ENCODE assay signal across 14 cellular contexts in genomic region chr7:2384354-2385243, GRCh38. TPM values are rescaled to one million over a fixed set of nuclear protein-coding genes. Genes with fewer than 3 reads are reported as not detected.
DNase-seq lines count a peak whose midpoint lies in the region; ATAC-seq and TF ChIP-seq lines count a peak whose summit lies in the region.
"Had no signal": no experiment of that assay in that cellular context is flagged by ENCODE, and none has a peak within 500 bp of the region (broad histone marks: within the 10 kb centered on the region; RNA-seq: fewer than 3 reads in every experiment).

No MANE protein-coding gene starts in this region.

- H3K9me3 ChIP-seq in Panc1 (ENCODE audit: control insufficient read depth, insufficient read depth, low read depth, low read length) (no peaks in the 10 kb centered on the region), MM.1S (replicated peaks; ENCODE audit: insufficient read depth, low read length) (no peaks in the 10 kb centered on the region), prostate gland (no peaks in the 10 kb centered on the region)
- H3K9me3 ChIP-seq: tibial nerve had no signal

- H3K79me2 ChIP-seq in MM.1S (ENCODE audit: low read length) = peaks cover 2% of the 10 kb centered on the region; the same call in 1 of the 2 replicates
- H3K79me2 ChIP-seq: parathyroid adenoma had no signal

- H3K36me3 ChIP-seq in Panc1 (ENCODE audit: control insufficient read depth, insufficient read depth, low read length) (peaks cover 5% of the 10 kb centered on the region; the same call in 1 of the 2 replicates), MM.1S (replicated peaks; ENCODE audit: insufficient read depth, low read length) (peaks cover 7% of the 10 kb centered on the region; the same call in 1 of the 2 replicates), prostate gland (peaks cover 0 to 2% of the 10 kb centered on the region in 2 donors)

- H3K27ac Mint-ChIP-seq in activated naive CD8-positive, alpha-beta T cell treated with anti-CD3 and anti-CD28 coated beads, Interleukin-2, amount 10 ng/mL, durations not matched to agents 7 days and 5 days = peak overlapping the region; percentile 38
- H3K27ac Mint-ChIP-seq in activated naive CD8-positive, alpha-beta T cell treated with anti-CD3 and anti-CD28 coated beads, Interleukin-2, amount 50 U/mL, for 24 hours = no peak overlapping the region
- H3K27ac Mint-ChIP-seq: activated naive CD8-positive, alpha-beta T cell had no signal

- no peak overlapping the region for H2AFZ ChIP-seq in MM.1S (ENCODE audit: low read length)
- H2AFZ ChIP-seq: parathyroid adenoma had no signal

- H3K9ac ChIP-seq in MM.1S (ENCODE audit: low read length) = no peak overlapping the region
- H3K9ac ChIP-seq: parathyroid adenoma had no signal

- no peak overlapping the region for H3K4me2 ChIP-seq in MM.1S (ENCODE audit: low read depth, low read length)

- no peaks in the 10 kb centered on the region for H3K9me2 ChIP-seq in MM.1S (replicated peaks; ENCODE audit: insufficient read depth, low read length)

- CTCF ChIA-PET in Panc1 (lab: Charles Lee) = interaction anchor here (0.6 to 1.7 kb wide), 2 partner anchors 14 to 85 kb away, joined by 3 to 8 read pairs; no protein-coding TSS in a partner anchor

- no peaks in the 10 kb centered on the region for H4K20me1 ChIP-seq in MM.1S (ENCODE audit: insufficient read depth, low read length)

- H3K4me3 ChIP-seq in Panc1 (ENCODE audit: low read depth in 2 of 2, low read length in 2 of 2) (no peak overlapping the region), epithelial cell of proximal tubule (ENCODE audit: low read depth, low read length) (no peak overlapping the region), MM.1S (ENCODE audit: low read length) (no peak overlapping the region), prostate gland (no peak overlapping the region)
- H3K4me3 ChIP-seq: coronary artery, tibial nerve had no signal

- H3K36me3 Mint-ChIP-seq in activated naive CD8-positive, alpha-beta T cell treated with anti-CD3 and anti-CD28 coated beads, Interleukin-2, amount 10 ng/mL, durations not matched to agents 7 days and 5 days = peaks cover 8% of the 10 kb centered on the region
- H3K36me3 Mint-ChIP-seq in activated naive CD8-positive, alpha-beta T cell treated with anti-CD3 and anti-CD28 coated beads, Interleukin-2, amount 50 U/mL, for 24 hours (ENCODE audit: low read depth) = peaks cover 27% of the 10 kb centered on the region
- H3K36me3 Mint-ChIP-seq: activated naive CD8-positive, alpha-beta T cell had no signal

- H3K27me3 Mint-ChIP-seq in activated naive CD8-positive, alpha-beta T cell treated with anti-CD3 and anti-CD28 coated beads, Interleukin-2, amount 10 ng/mL, durations not matched to agents 7 days and 5 days = no peaks in the 10 kb centered on the region
- no peaks in the 10 kb centered on the region for H3K27me3 Mint-ChIP-seq in activated naive CD8-positive, alpha-beta T cell treated with anti-CD3 and anti-CD28 coated beads, Interleukin-2, amount 50 U/mL, for 24 hours
- H3K27me3 Mint-ChIP-seq: activated naive CD8-positive, alpha-beta T cell had no signal

- intact Hi-C loops in Panc1 (cut with micrococcal nuclease; ENCODE audit: unreplicated experiment) (no loop called here), prostate gland (cut with DNase I) (no loop called here)

- no peak for DNase-seq in activated naive CD8-positive, alpha-beta T cell treated with anti-CD3 and anti-CD28 coated beads, Interleukin-2, amount 10 ng/mL, durations not matched to agents 7 days and 5 days
- DNase-seq in activated naive CD8-positive, alpha-beta T cell treated with anti-CD3 and anti-CD28 coated beads, Interleukin-2, amount 50 U/mL, for 24 hours = no peak
- DNase-seq in Panc1 (ENCODE audit: low read depth, low spot score) = no peak
- no peak for DNase-seq in epithelial cell of proximal tubule (ENCODE audit: low read depth)
- DNase-seq in MM.1S = no peak
- no peak for DNase-seq in prostate gland (ENCODE audit: low spot score)
- DNase-seq in stimulated activated CD4-positive, alpha-beta T cell treated with anti-CD3 and anti-CD28 coated beads, Interleukin-2, amount 100 ng/mL, for 24 hours = no peak
- no peak for DNase-seq in GM03348 (ENCODE audit: low spot score)
- DNase-seq: NCI-H510A treated with DMSO at 0.1 percent for 48 hours, Right ventricle myocardium superior had no signal

- WGBS in prostate gland = 81% methylated on average over 19 of the region's 19 CpGs

- TF ChIP-seq CTCF in Panc1 (IDR thresholded peaks at IDR 0.05) = no peak
- TF ChIP-seq CTCF in epithelial cell of proximal tubule (conservative IDR thresholded peaks at IDR 0.05; ENCODE audit: low read depth, low read length) = peak; percentile 28
- no peak for TF ChIP-seq CTCF in MM.1S (IDR thresholded peaks at IDR 0.05; ENCODE audit: low read length)
- no peak for TF ChIP-seq CTCF in prostate gland (IDR thresholded peaks at IDR 0.05)

- TF ChIP-seq POLR2A in prostate gland (IDR thresholded peaks at IDR 0.05) = no peak

- no peak overlapping the region for H3K4me3 Mint-ChIP-seq in activated naive CD8-positive, alpha-beta T cell treated with anti-CD3 and anti-CD28 coated beads, Interleukin-2, amount 10 ng/mL, durations not matched to agents 7 days and 5 days
- H3K4me3 Mint-ChIP-seq in activated naive CD8-positive, alpha-beta T cell treated with anti-CD3 and anti-CD28 coated beads, Interleukin-2, amount 50 U/mL, for 24 hours = no peak overlapping the region
- H3K4me3 Mint-ChIP-seq: activated naive CD8-positive, alpha-beta T cell had no signal

- POLR2A ChIA-PET in activated naive CD8-positive, alpha-beta T cell treated with anti-CD3 and anti-CD28 coated beads, Interleukin-2, amount 10 ng/mL, durations not matched to agents 7 days and 5 days (lab: Charles Lee) = interaction anchor here (0.8 kb wide), 1 partner anchor 30 kb away, joined by 3 read pairs; no protein-coding TSS in a partner anchor
- POLR2A ChIA-PET in Panc1 (lab: Charles Lee) = no interaction called here

- H3K4me1 ChIP-seq in Panc1 (ENCODE audit: control insufficient read depth, insufficient read depth, low read length) (no peaks in the 10 kb centered on the region), MM.1S (ENCODE audit: low read length) (no peaks in the 10 kb centered on the region), prostate gland (replicated peaks) (no peaks in the 10 kb centered on the region)
- H3K4me1 ChIP-seq: parathyroid adenoma, tibial nerve had no signal

- peak; percentile 11 for ATAC-seq in activated naive CD8-positive, alpha-beta T cell treated with anti-CD3 and anti-CD28 coated beads, Interleukin-2, amount 10 ng/mL, durations not matched to agents 7 days and 5 days (ENCODE audit: low read depth)
- ATAC-seq in activated naive CD8-positive, alpha-beta T cell treated with anti-CD3 and anti-CD28 coated beads, Interleukin-2, amount 50 U/mL, for 24 hours = no peak
- peak; percentile 52 for ATAC-seq in Panc1

- H3K9me3 Mint-ChIP-seq in activated naive CD8-positive, alpha-beta T cell treated with anti-CD3 and anti-CD28 coated beads, Interleukin-2, amount 10 ng/mL, durations not matched to agents 7 days and 5 days = no peaks in the 10 kb centered on the region
- H3K9me3 Mint-ChIP-seq in activated naive CD8-positive, alpha-beta T cell treated with anti-CD3 and anti-CD28 coated beads, Interleukin-2, amount 50 U/mL, for 24 hours = no peaks in the 10 kb centered on the region

- no peaks in the 10 kb centered on the region for H3K4me1 Mint-ChIP-seq in activated naive CD8-positive, alpha-beta T cell treated with anti-CD3 and anti-CD28 coated beads, Interleukin-2, amount 10 ng/mL, durations not matched to agents 7 days and 5 days
- H3K4me1 Mint-ChIP-seq in activated naive CD8-positive, alpha-beta T cell treated with anti-CD3 and anti-CD28 coated beads, Interleukin-2, amount 50 U/mL, for 24 hours = no peaks in the 10 kb centered on the region

- BruUV-seq in Panc1 (replicated peaks; lab: Mats Ljungman, UMichigan) = no TSS peak

- H3K27ac ChIP-seq in Panc1 (ENCODE audit: low read length) = no peak overlapping the region
- no peak overlapping the region for H3K27ac ChIP-seq in MM.1S (ENCODE audit: low read length)
- no peak overlapping the region for H3K27ac ChIP-seq in prostate gland
- H3K27ac ChIP-seq: coronary artery, parathyroid adenoma, tibial nerve had no signal

- H3K27me3 ChIP-seq in Panc1 (ENCODE audit: control insufficient read depth, insufficient read depth, low read length) (no peaks in the 10 kb centered on the region), MM.1S (replicated peaks; ENCODE audit: insufficient read depth, low read length) (no peaks in the 10 kb centered on the region), prostate gland (replicated peaks; ENCODE audit: insufficient read depth) (no peaks in the 10 kb centered on the region)
- H3K27me3 ChIP-seq: tibial nerve had no signal

- in situ Hi-C loops in Panc1 (cut with HindIII; ENCODE audit: low pct_unique_long_range_greater_than_20kb, low sequenced_read_pairs) = no loop called here

- H3F3A ChIP-seq in MM.1S (ENCODE audit: insufficient read depth, low read length) = no peaks in the 10 kb centered on the region; the same call in 1 of the 2 replicates

RNA-seq across cellular contexts. Expression of gene CHST12, which starts 18.8 kb away (rescaled TPM):
- 10 to 100 TPM; 49.5 to 51.1 TPM for total RNA-seq in activated naive CD8-positive, alpha-beta T cell treated with anti-CD3 and anti-CD28 coated beads, Interleukin-2, amount 10 ng/mL, durations not matched to agents 7 days and 5 days
- total RNA-seq in Panc1 (2021; ENCODE audit: unreplicated experiment) (48.3 TPM), epithelial cell of proximal tubule (7.2 and 10.6 TPM in 2 replicates), prostate gland (10 to 100 TPM; 22.4 to 36.1 TPM)
- polyA plus RNA-seq in Panc1 (2012; ENCODE audit: insufficient read length) = 62.4 TPM

RNA-seq across cellular contexts. Expression of gene EIF3B, which starts 30.0 kb away (rescaled TPM):
- 100 to 1,000 TPM; 152 to 154 TPM for total RNA-seq in activated naive CD8-positive, alpha-beta T cell treated with anti-CD3 and anti-CD28 coated beads, Interleukin-2, amount 10 ng/mL, durations not matched to agents 7 days and 5 days
- total RNA-seq in Panc1 (2021; ENCODE audit: unreplicated experiment) = 432 TPM
- 349 TPM for polyA plus RNA-seq in Panc1 (2012; ENCODE audit: insufficient read length)
- total RNA-seq in epithelial cell of proximal tubule = 161 and 244 TPM in 2 replicates
- total RNA-seq in prostate gland = 100 to 1,000 TPM; 141 to 220 TPM
